In genomic region chr6:14450133-14451040, GRCh38 we compare ENCODE assay signal across 15 cellular contexts.
DNase-seq lines count a peak whose midpoint lies in the region; ATAC-seq and TF ChIP-seq lines count a peak whose summit lies in the region.
"Had no signal": no experiment of that assay in that cellular context is flagged by ENCODE, and none has a peak within 500 bp of the region (broad histone marks: within the 10 kb centered on the region; RNA-seq: fewer than 3 reads in every experiment).

No MANE protein-coding gene starts in this region.

- H3K27ac ChIP-seq in BLaER1 (peak overlapping the region; percentile 95), GM23248 (no peak overlapping the region), hepatocyte (no peak overlapping the region)
- H3K27ac ChIP-seq: neutrophil had no signal

- DNase-seq in GM23248 (peak; percentile 46), NCI-H69 (lab: John Stamatoyannopoulos, UW) (peak; percentile 95), hepatocyte (ENCODE audit: low spot score) (no peak), COLO829 (ENCODE audit: low spot score) (no peak)
- DNase-seq: activated B cell treated with CpG ODN at 0.5 μM for 24 hours; activated gamma-delta T cell treated with Interleukin-2 at 50 U/mL for 16 hours; CD8-positive, alpha-beta T cell; NCI-H510A; SHP77 treated with DMSO at 0.1 percent for 48 hours had no signal

- H3K4me2 ChIP-seq in BLaER1 (peak overlapping the region; percentile 94), GM23248 (ENCODE audit: unreplicated experiment) (peak overlapping the region; percentile 23), hepatocyte (peak overlapping the region; percentile 52)

- no peak for ATAC-seq in GM18502 (IDR thresholded peaks at IDR 0.05; ENCODE audit: poor library complexity, unreplicated experiment)
- no peak for ATAC-seq in GM18517 (IDR thresholded peaks at IDR 0.05; ENCODE audit: unreplicated experiment)
- ATAC-seq in GM18498 (IDR thresholded peaks at IDR 0.05; ENCODE audit: unreplicated experiment) = no peak
- ATAC-seq: CD8-positive, alpha-beta T cell had no signal

- no peaks in the 10 kb centered on the region for H4K20me1 ChIP-seq in BLaER1
- no peaks in the 10 kb centered on the region for H4K20me1 ChIP-seq in GM23248 (ENCODE audit: insufficient read depth)
- H4K20me1 ChIP-seq in hepatocyte (ENCODE audit: insufficient read depth, poor library complexity, severe bottlenecking) = no peaks in the 10 kb centered on the region

- no peaks in the 10 kb centered on the region for H3K27me3 ChIP-seq in BLaER1
- no peaks in the 10 kb centered on the region for H3K27me3 ChIP-seq in GM23248 (replicated peaks; ENCODE audit: insufficient read depth)
- H3K27me3 ChIP-seq in hepatocyte = no peaks in the 10 kb centered on the region

- peaks cover 77% of the 10 kb centered on the region for H3K4me1 ChIP-seq in BLaER1
- H3K4me1 ChIP-seq in GM23248 (ENCODE audit: insufficient read depth) = peaks cover 10% of the 10 kb centered on the region; the same call in 1 of the 2 replicates
- peaks cover 8% of the 10 kb centered on the region for H3K4me1 ChIP-seq in hepatocyte (ENCODE audit: insufficient read depth)

- H3K79me2 ChIP-seq in GM23248 (ENCODE audit: insufficient read depth) (no peaks in the 10 kb centered on the region), hepatocyte (no peaks in the 10 kb centered on the region)

- 27 to 28% methylated on average over 18 of the region's 18 CpGs for WGBS in GM23248 (ENCODE audit: low coverage in 1 of 2, low lambda C conversion rate in 2 of 2, missing lambda C conversion rate in 2 of 2), 2 experiments
- 54% methylated on average over 18 of the region's 18 CpGs for WGBS in hepatocyte (ENCODE audit: low lambda C conversion rate, missing lambda C conversion rate)

- H3F3A ChIP-seq in GM23248 (ENCODE audit: insufficient read depth) = no peaks in the 10 kb centered on the region

- H3K9me3 ChIP-seq in BLaER1 = peaks cover 19% of the 10 kb centered on the region
- no peaks in the 10 kb centered on the region for H3K9me3 ChIP-seq in GM23248 (ENCODE audit: low read depth)
- H3K9me3 ChIP-seq in hepatocyte (ENCODE audit: low read depth) = no peaks in the 10 kb centered on the region
- H3K9me3 ChIP-seq: HAP-1, neutrophil had no signal

- H3K9me2 ChIP-seq in GM23248 (ENCODE audit: insufficient read depth) = no peaks in the 10 kb centered on the region
- H3K9me2 ChIP-seq in hepatocyte (replicated peaks; ENCODE audit: insufficient read depth) = no peaks in the 10 kb centered on the region

- TF ChIP-seq CTCF in hepatocyte (IDR thresholded peaks at IDR 0.05; ENCODE audit: poor library complexity) = no peak

- H3K9ac ChIP-seq in BLaER1 (no peak overlapping the region), GM23248 (no peak overlapping the region)

- H3K36me3 ChIP-seq in BLaER1 (no peaks in the 10 kb centered on the region; the same call in 1 of the 2 replicates), GM23248 (ENCODE audit: low read depth) (no peaks in the 10 kb centered on the region), hepatocyte (replicated peaks; ENCODE audit: insufficient read depth, low read depth) (no peaks in the 10 kb centered on the region)
- H3K36me3 ChIP-seq: HAP-1, neutrophil had no signal

- H3K4me3 ChIP-seq in BLaER1 = no peak overlapping the region
- 0 out of 2 replicates have a peak overlapping the region, but pooled peaks have one; percentile 7 for H3K4me3 ChIP-seq in GM23248
- H3K4me3 ChIP-seq in hepatocyte = no peak overlapping the region
- H3K4me3 ChIP-seq: HAP-1 had no signal

- H2AFZ ChIP-seq in GM23248 (peak overlapping the region; percentile 60), hepatocyte (no peak overlapping the region)

- in situ Hi-C loops in GM23248 (cut with MboI) = no loop called here

Comparison
In these comparisons a context has a peak if more than half of its experiments do, and no peak if none do; other contexts are left out.
1. H3K4me2 ChIP-seq: peak in every context shown above with its lines; median percentile 94 in BLaER1; 52 in hepatocyte; 23 in GM23248.
2. DNase-seq: peak in GM23248 (single experiment) and NCI-H69 (single experiment); none in hepatocyte (single experiment) and COLO829 (single experiment).